Comparison of ENCODE assay signal across 8 cellular contexts in genomic region chr4:184514121-184514988, GRCh38.
A peak's percentile ranks its signal among the peaks of the same experiment; 100 is the strongest.
DNase-seq lines count a peak whose midpoint lies in the region; ATAC-seq and FAIRE-seq lines count a peak whose summit lies in the region.

No MANE protein-coding gene starts in this region.

- H3K27me3 ChIP-seq in rectal smooth muscle tissue (ENCODE audit: control insufficient read depth, insufficient read depth, low read length) = no peaks in the 10 kb centered on the region

- FAIRE-seq in HTR-8/SVneo (lab: Jason Lieb, UNC) = peak; percentile 65

- H3K27ac ChIP-seq in rectal smooth muscle tissue (ENCODE audit: low read depth, low read length) = peak overlapping the region; percentile 60

- no peaks in the 10 kb centered on the region for H3K27me3 Mint-ChIP-seq in activated T-cell treated with anti-CD3 and anti-CD28 coated beads, Interleukin-2, amount 50 U/mL, for 24 hours

- H3K4me1 Mint-ChIP-seq in activated T-cell treated with anti-CD3 and anti-CD28 coated beads, Interleukin-2, amount 50 U/mL, for 24 hours (ENCODE audit: low read depth) = peaks cover 59% of the 10 kb centered on the region

- no peak overlapping the region for H3K9ac ChIP-seq in rectal smooth muscle tissue (ENCODE audit: low read length)

- peak; percentile 95 for ATAC-seq in GM21515 (IDR thresholded peaks at IDR 0.05; ENCODE audit: unreplicated experiment)

- peak overlapping the region; percentile 63 for H3K4me3 Mint-ChIP-seq in activated T-cell treated with anti-CD3 and anti-CD28 coated beads, Interleukin-2, amount 50 U/mL, for 24 hours

- peaks cover 4% of the 10 kb centered on the region for H3K36me3 Mint-ChIP-seq in activated T-cell treated with anti-CD3 and anti-CD28 coated beads, Interleukin-2, amount 50 U/mL, for 24 hours (ENCODE audit: low read depth)

- peak overlapping the region; percentile 98 for H3K27ac Mint-ChIP-seq in activated T-cell treated with anti-CD3 and anti-CD28 coated beads, Interleukin-2, amount 50 U/mL, for 24 hours

- H3K4me1 ChIP-seq in rectal smooth muscle tissue (ENCODE audit: control insufficient read depth, insufficient read depth, low read length) = peaks cover 6% of the 10 kb centered on the region

- peak; percentile 80 for DNase-seq in EH (ENCODE audit: low read depth)
- DNase-seq in HTR-8/SVneo (ENCODE audit: insufficient read length, low spot score) = peak; percentile 80
- DNase-seq in activated T-cell treated with anti-CD3 and anti-CD28 coated beads, Interleukin-2, amount 50 U/mL, for 24 hours = peak; percentile 74
- peak; percentile 86 for DNase-seq in globus pallidus (ENCODE audit: low spot score)
- no peak for DNase-seq in SHP77 treated with DMSO at 0.1 percent for 48 hours (lab: John Stamatoyannopoulos, UW)
- DNase-seq in iPS-NIHi11 (ENCODE audit: low spot score) = no peak

- no peaks in the 10 kb centered on the region for H3K36me3 ChIP-seq in rectal smooth muscle tissue (ENCODE audit: control insufficient read depth, insufficient read depth, low read length)

- H3K9me3 Mint-ChIP-seq in activated T-cell treated with anti-CD3 and anti-CD28 coated beads, Interleukin-2, amount 50 U/mL, for 24 hours = peaks cover 13% of the 10 kb centered on the region

- no peak overlapping the region for H3K4me3 ChIP-seq in rectal smooth muscle tissue (ENCODE audit: low read length)

Comparison
In these comparisons a context has a peak if more than half of its experiments do, and no peak if none do; other contexts are left out.
1. DNase-seq: peak in EH (single experiment), HTR-8/SVneo (single experiment), activated T-cell treated with anti-CD3 and anti-CD28 coated beads, Interleukin-2, amount 50 U/mL, for 24 hours (single experiment) and globus pallidus (single experiment); none in SHP77 treated with DMSO at 0.1 percent for 48 hours (single experiment) and iPS-NIHi11 (single experiment).